21 cellular contexts compared by ENCODE assay signal in the genomic region with DNA sequence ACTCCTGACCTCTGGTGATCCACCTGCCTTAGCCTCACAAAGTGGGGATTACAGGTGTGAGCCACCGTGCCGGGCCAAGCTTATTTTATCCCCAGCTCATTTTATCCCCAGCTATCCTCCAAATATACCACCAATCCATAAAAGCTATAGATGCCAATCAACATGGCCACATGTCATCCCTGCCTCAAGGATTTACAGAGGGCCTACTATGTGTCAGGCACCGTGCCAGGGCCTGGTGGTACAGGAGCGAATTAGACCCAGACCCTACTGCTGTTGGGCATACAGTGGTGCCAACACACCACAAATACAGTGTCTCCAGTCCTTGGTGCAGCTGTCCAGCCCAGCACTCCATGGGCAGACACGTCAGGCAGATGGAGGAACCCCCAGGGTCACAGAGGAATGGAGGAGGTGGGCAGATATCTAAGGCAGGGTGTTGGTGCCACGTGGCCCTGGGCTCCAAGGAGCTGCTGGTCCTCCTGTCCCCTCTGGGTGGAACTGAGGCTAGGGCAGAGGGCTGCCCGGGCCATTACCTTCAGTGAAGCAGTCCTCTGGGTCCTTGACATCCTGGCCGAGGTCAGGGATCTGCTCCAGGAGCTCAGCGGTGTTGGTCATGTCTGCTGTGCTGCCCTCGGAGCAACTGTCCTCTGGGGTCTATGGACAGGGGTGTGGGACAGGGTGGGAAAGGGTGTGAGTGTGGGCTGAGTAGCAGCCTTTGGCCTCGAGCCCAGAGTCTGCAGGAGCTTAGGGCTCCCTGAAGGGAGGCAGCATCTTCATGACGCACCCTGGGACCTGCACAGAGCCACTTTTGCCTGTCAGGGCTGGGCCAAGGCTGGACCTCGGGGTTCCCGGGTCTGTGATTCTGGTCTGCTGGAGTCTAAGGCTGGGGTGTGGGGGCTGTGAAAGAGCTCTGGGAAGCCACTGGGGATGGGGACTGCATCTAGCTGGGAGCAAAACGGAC.
DNase-seq lines count a peak whose midpoint lies in the region; TF ChIP-seq lines count a peak whose summit lies in the region.
"Had no signal": no experiment of that assay in that cellular context is flagged by ENCODE, and none has a peak within 500 bp of the region (broad histone marks: within the 10 kb centered on the region; RNA-seq: fewer than 3 reads in every experiment).

No MANE protein-coding gene starts in this region.

- intact Hi-C loops in tibial artery (cut with DNase I; ENCODE audit: low total_unique reads): no loop called here

- H3K27me3 ChIP-seq in tibial artery: no peaks in the 10 kb centered on the region
- H3K27me3 ChIP-seq: BLaER1, thyroid gland had no signal

- no peak for TF ChIP-seq CTCF in tibial artery (IDR thresholded peaks at IDR 0.05)

- H3K9me3 ChIP-seq in tibial artery: peaks cover 0 to 14% (median 4%) of the 10 kb centered on the region in 3 donors
- H3K9me3 ChIP-seq: Caco-2, thyroid gland had no signal

- H3K27ac ChIP-seq in tibial artery: no peak overlapping the region
- H3K27ac ChIP-seq: BLaER1, GM23248, RWPE1, thyroid gland, VCaP had no signal

- H3K36me3 ChIP-seq in tibial artery: no peaks in the 10 kb centered on the region
- H3K36me3 ChIP-seq: BLaER1, thyroid gland had no signal

- H3K4me3 ChIP-seq in tibial artery: no peak overlapping the region
- H3K4me3 ChIP-seq: BLaER1, GM23248, thyroid gland had no signal

- DNase-seq in activated effector memory CD4-positive, alpha-beta T cell treated with anti-CD3 and anti-CD28 coated beads, Interleukin-2, amount 50 U/mL, for 16 hours: peak; percentile 54
- no peak for DNase-seq in activated effector memory CD4-positive, alpha-beta T cell treated with Interleukin-2 at 50 U/mL for 16 hours
- peak; percentile 30 for DNase-seq in activated CD8-positive, alpha-beta memory T cell treated with anti-CD3 and anti-CD28 coated beads, Interleukin-2, amount 50 U/mL, for 48 hours
- DNase-seq in mesenteric fat pad (ENCODE audit: low spot score) (peak; percentile 87), tibial artery (peak; percentile 19 to 51), DMS53 treated with DMSO at 0.1 percent for 48 hours (lab: John Stamatoyannopoulos, UW; ENCODE audit: unreplicated experiment) (no peak), occipital lobe (lab: John Stamatoyannopoulos, UW) (no peak), COR-L47 (lab: John Stamatoyannopoulos, UW) (no peak)
- DNase-seq: ACHN; activated naive CD8-positive, alpha-beta T cell treated with anti-CD3 and anti-CD28 coated beads for 36 hours; Caco-2; erythroblast; foreskin melanocyte; GM23248; kidney glomerular epithelial cell; mesenchymal stem cell; NCI-H1694 treated with DMSO at 0.1 percent for 48 hours; thyroid gland had no signal

- H3K4me1 ChIP-seq in tibial artery: no peaks in the 10 kb centered on the region
- H3K4me1 ChIP-seq: Caco-2, thyroid gland had no signal

Comparison
In these comparisons a context has a peak if more than half of its experiments do, and no peak if none do; other contexts are left out.
1. DNase-seq: peak in activated effector memory CD4-positive, alpha-beta T cell treated with anti-CD3 and anti-CD28 coated beads, Interleukin-2, amount 50 U/mL, for 16 hours (single experiment), activated CD8-positive, alpha-beta memory T cell treated with anti-CD3 and anti-CD28 coated beads, Interleukin-2, amount 50 U/mL, for 48 hours (single experiment), mesenteric fat pad (single experiment) and tibial artery (2 of 2); none in activated effector memory CD4-positive, alpha-beta T cell treated with Interleukin-2 at 50 U/mL for 16 hours (single experiment), DMS53 treated with DMSO at 0.1 percent for 48 hours (single experiment), occipital lobe (single experiment) and COR-L47 (single experiment).